In genomic region chr11:120998581-120998980, GRCh38 we compare ENCODE assay signal across 27 cellular contexts.
"Had no signal": no experiment of that assay in that cellular context is flagged by ENCODE, and none has a peak within 500 bp of the region (broad histone marks: within the 10 kb centered on the region; RNA-seq: fewer than 3 reads in every experiment).

No MANE protein-coding gene starts in this region.

- H3K9me3 ChIP-seq: stomach, suprapubic skin, testis, thoracic aorta, thyroid gland, tibial artery, tibial nerve, transverse colon, upper lobe of left lung, upper lobe of right lung, uterus, vagina had no signal

- H3K4me3 ChIP-seq: stomach, suprapubic skin, testis, thoracic aorta, thyroid gland, tibial artery, tibial nerve, transverse colon, upper lobe of left lung, upper lobe of right lung, uterus, vagina had no signal

- FAIRE-seq: urothelium cell line had no signal

- H3K27ac ChIP-seq: stomach, suprapubic skin, testis, thoracic aorta, thyroid gland, tibial artery, tibial nerve, transverse colon, upper lobe of left lung, upper lobe of right lung, uterus, vagina had no signal

- DNase-seq: stimulated activated CD4-positive, alpha-beta T cell treated with anti-CD3 and anti-CD28 coated beads, Interleukin-2, amount 100 ng/mL, for 48 hours; stimulated activated CD4-positive, alpha-beta T cell treated with anti-CD3 and anti-CD28 coated beads, Interleukin-4, amount 100 ng/mL, for 1 hour; stimulated activated CD4-positive, alpha-beta T cell treated with anti-CD3 and anti-CD28 coated beads, Interleukin-4, amount 100 ng/mL, for 24 hours; stimulated activated CD4-positive, alpha-beta T cell treated with anti-CD3 and anti-CD28 coated beads, Interleukin-4, amount 100 ng/mL, for 4 hours; stimulated activated CD8-positive, alpha-beta memory T cell treated with anti-CD3 and anti-CD28 coated beads, Interleukin-4, amount 100 ng/mL, for 48 hours; stimulated activated naive B cell treated with anti-CD40 and anti-IgM and Interleukin-4, amounts not matched to agents 10 μg/mL and 1 μg/mL and 100 μg/mL, for 72 hours; stimulated activated naive CD4-positive, alpha-beta T cell; stimulated activated naive CD4-positive, alpha-beta T cell treated with Interleukin-2 at 50 U/mL for 16 hours; stimulated activated naive CD8-positive, alpha-beta T cell treated with anti-CD3 and anti-CD28 coated beads, Interleukin-15, amount 100 ng/mL, for 72 hours; stimulated activated naive CD8-positive, alpha-beta T cell treated with anti-CD3 and anti-CD28 coated beads, Interleukin-15, Interleukin-2, amounts not matched to agents 100 U/mL and 50 U/mL, for 24 hours; stomach; substantia nigra; testis; thyroid gland; tibial artery; transverse colon; trophoblast cell; upper lobe of left lung; upper lobe of right lung; uterus had no signal

- H3K27me3 ChIP-seq: stomach, testis, thyroid gland, transverse colon, upper lobe of left lung, uterus, vagina had no signal

- H3K36me3 ChIP-seq: stomach, suprapubic skin, thoracic aorta, thyroid gland, tibial artery, tibial nerve, transverse colon, upper lobe of left lung, upper lobe of right lung, uterus, vagina had no signal

- H3K4me1 ChIP-seq: stomach, suprapubic skin, testis, thyroid gland, tibial artery, tibial nerve, transverse colon, upper lobe of left lung, upper lobe of right lung, uterus, vagina had no signal

- ATAC-seq: stimulated activated effector memory CD8-positive, alpha-beta T cell treated with anti-CD3 and anti-CD28 coated beads, Interleukin-12 subunit alpha, Interleukin-12 subunit beta, amount 100 ng/mL, for 72 hours; stimulated activated memory B cell treated with anti-CD40 and anti-IgM and Interleukin-4, amounts not matched to agents 10 μg/mL and 1 μg/mL and 100 μg/mL, for 72 hours; stimulated activated naive B cell treated with anti-CD40 and anti-IgM and Interleukin-4, amounts not matched to agents 10 μg/mL and 1 μg/mL and 100 μg/mL, for 72 hours; stimulated activated naive CD8-positive, alpha-beta T cell treated with anti-CD3 and anti-CD28 coated beads, Interleukin-15, amount 100 ng/mL, for 72 hours; stimulated activated naive CD8-positive, alpha-beta T cell treated with anti-CD3 and anti-CD28 coated beads, Interleukin-15, Interleukin-2, amounts not matched to agents 100 U/mL and 50 U/mL, for 24 hours; upper lobe of right lung had no signal
